ENCODE assay signal across 1 cellular context in the genomic region with DNA sequence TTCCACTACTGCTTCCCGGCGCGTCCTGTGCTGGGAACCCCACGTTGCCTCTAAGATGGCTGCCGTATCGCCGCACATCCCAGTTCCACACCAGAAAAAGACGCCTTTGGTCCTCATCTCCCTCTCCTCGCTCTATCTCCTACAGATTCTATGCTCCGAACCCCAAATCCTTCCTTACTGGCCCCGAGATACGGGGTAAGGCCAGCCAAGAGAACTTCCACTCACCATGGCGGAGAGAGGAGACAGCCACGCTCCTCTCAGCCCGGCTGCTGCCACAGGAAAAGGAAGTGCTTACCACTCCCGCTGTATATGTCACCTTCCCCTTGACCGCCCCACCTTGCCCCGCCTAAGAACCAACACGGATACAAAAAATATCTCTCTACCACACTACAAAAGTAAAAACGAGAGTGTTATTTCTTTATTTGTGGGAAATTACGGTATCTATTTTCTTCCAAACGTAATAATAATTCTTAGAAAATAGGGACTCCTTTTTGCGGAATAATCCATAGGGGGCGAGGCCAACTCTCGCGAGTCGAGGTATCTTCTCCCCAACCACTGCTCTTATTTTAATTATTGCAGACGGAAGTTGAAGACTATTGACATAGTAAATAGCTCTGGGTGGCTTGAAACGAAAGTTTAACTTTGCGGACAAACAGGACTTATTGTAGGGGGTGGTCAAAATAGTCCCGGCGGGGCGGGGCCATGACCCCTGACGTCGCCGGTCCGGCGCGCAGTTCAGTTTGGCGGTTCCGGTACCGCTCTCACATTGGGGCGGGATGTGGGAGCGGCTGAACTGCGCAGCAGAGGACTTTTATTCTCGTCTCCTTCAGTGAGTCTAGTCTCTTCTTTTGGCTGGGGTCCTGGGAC.
A peak's percentile ranks its signal among the peaks of the same experiment; 100 is the strongest.
TF ChIP-seq lines count a peak whose summit lies in the region.

Gene RPL4, minus strand, starts transcription at position 293 of the 867 bp plus-strand sequence. Its CDS starts 65 bp downstream, at position 228.
Gene ZWILCH, plus strand, starts transcription at position 764 of the 867 bp plus-strand sequence. Its CDS starts 13 bp downstream, at position 777.

TF ChIP-seq in HEK293, 187 proteins besides CTCF, POLR2A, EP300 and RAD21 (continued from another document):
- TF ChIP-seq, protein P1, sequence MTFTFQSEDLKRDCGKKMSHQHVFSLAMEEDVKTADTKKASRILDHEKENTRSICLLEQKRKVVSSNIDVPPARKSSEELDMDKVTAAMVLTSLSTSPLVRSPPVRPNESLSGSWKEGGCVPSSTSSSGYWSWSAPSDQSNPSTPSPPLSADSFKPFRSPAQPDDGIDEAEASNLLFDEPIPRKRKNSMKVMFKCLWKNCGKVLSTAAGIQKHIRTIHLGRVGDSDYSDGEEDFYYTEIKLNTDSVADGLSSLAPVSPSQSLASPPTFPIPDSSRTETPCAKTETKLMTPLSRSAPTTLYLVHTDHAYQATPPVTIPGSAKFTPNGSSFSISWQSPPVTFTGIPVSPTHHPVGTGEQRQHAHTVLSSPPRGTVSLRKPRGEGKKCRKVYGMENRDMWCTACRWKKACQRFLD (tag by site-specific recombination; IDR thresholded peaks at IDR 0.05), result no peak; the same call in 1 of the 2 replicates
- TF ChIP-seq ZNF571 (tag by site-specific recombination; IDR thresholded peaks at IDR 0.05) (no peak), ZNF664 (tag by site-specific recombination; IDR thresholded peaks at IDR 0.05) (peak; percentile 58), ZNF843 (tag by site-specific recombination; IDR thresholded peaks at IDR 0.05) (peak; percentile 40; the same call in 1 of the 2 replicates), HOXA7 (CRISPR knock-in tag; IDR thresholded peaks at IDR 0.05; ENCODE audit: borderline replicate concordance) (no peak), ZFHX2 (tag by site-specific recombination; conservative IDR thresholded peaks at IDR 0.05) (0 out of 2 replicates have a peak, but pooled peaks have one; percentile 41), ZNF658 (tag by site-specific recombination; IDR thresholded peaks at IDR 0.05) (no peak), KLF16 (tag by site-specific recombination; IDR thresholded peaks at IDR 0.05) (peak; percentile 99), ZSCAN16 (tag by site-specific recombination; IDR thresholded peaks at IDR 0.05) (no peak), ZNF354C (tag by site-specific recombination; IDR thresholded peaks at IDR 0.05; ENCODE audit: borderline replicate concordance, low read depth) (no peak), PBX3 (CRISPR knock-in tag; IDR thresholded peaks at IDR 0.05) (no peak), ZNF639 (tag by site-specific recombination; IDR thresholded peaks at IDR 0.05) (peak; percentile 93; the same call in 1 of the 2 replicates), PRDM6 (tag by site-specific recombination; IDR thresholded peaks at IDR 0.05) (0 out of 2 replicates have a peak, but pooled peaks have one; percentile 37), ZNF426 (tag by site-specific recombination; IDR thresholded peaks at IDR 0.05) (no peak), ZNF837 (tag by site-specific recombination; IDR thresholded peaks at IDR 0.05) (no peak), KLF10 (tag by site-specific recombination; IDR thresholded peaks at IDR 0.05) (peak; percentile 86), ZNF248 (tag by site-specific recombination; IDR thresholded peaks at IDR 0.05) (no peak), ZNF23 (tag by site-specific recombination; IDR thresholded peaks at IDR 0.05; ENCODE audit: borderline replicate concordance) (no peak)
- TF ChIP-seq, protein P2, sequence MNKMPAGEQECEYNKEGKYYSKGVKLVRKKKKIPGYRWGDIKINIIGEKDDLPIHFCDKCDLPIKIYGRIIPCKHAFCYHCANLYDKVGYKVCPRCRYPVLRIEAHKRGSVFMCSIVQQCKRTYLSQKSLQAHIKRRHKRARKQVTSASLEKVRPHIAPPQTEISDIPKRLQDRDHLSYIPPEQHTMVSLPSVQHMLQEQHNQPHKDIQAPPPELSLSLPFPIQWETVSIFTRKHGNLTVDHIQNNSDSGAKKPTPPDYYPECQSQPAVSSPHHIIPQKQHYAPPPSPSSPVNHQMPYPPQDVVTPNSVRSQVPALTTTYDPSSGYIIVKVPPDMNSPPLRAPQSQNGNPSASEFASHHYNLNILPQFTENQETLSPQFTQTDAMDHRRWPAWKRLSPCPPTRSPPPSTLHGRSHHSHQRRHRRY (tag by site-specific recombination; IDR thresholded peaks at IDR 0.05), result no peak
- TF ChIP-seq, protein P3, sequence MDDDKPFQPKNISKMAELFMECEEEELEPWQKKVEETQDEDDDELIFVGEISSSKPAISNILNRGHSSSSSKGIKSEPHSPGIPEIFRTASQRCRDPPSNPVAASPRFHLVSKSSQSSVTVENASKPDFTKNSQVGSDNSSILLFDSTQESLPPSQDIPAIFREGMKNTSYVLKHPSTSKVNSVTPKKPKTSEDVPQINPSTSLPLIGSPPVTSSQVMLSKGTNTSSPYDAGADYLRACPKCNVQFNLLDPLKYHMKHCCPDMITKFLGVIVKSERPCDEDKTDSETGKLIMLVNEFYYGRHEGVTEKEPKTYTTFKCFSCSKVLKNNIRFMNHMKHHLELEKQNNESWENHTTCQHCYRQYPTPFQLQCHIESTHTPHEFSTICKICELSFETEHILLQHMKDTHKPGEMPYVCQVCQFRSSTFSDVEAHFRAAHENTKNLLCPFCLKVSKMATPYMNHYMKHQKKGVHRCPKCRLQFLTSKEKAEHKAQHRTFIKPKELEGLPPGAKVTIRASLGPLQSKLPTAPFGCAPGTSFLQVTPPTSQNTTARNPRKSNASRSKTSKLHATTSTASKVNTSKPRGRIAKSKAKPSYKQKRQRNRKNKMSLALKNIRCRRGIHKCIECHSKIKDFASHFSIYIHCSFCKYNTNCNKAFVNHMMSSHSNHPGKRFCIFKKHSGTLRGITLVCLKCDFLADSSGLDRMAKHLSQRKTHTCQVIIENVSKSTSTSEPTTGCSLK (tag by site-specific recombination; IDR thresholded peaks at IDR 0.05), result no peak
